In the genomic region with DNA sequence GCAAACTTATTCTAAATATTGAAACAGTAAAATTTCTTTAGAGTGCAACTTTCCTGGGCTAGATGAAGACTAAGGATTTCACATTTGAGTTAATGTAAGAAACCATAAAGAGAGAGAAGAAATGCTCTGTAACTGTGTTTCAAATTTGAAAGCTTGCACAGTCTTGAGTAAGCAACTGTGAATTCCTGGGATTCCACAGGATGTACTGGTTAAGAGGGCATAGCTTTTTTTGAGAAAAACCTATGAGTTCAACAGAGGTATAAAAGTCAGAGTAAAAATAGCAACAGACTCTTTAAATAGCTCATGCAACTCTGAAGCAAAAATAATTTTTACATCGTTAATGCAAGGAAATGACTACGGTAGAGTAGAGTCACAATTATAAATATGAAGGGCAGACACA, we compare ENCODE assay signal across 15 cellular contexts. TPM values are rescaled to one million over a fixed set of nuclear protein-coding genes. Genes with fewer than 3 reads are reported as not detected.
DNase-seq lines count a peak whose midpoint lies in the region; ATAC-seq and TF ChIP-seq lines count a peak whose summit lies in the region.
"Had no signal": no experiment of that assay in that cellular context is flagged by ENCODE, and none has a peak within 500 bp of the region (broad histone marks: within the 10 kb centered on the region; RNA-seq: fewer than 3 reads in every experiment).

No MANE protein-coding gene starts in this region.

- no peaks in the 10 kb centered on the region for H3K27me3 ChIP-seq in SJSA1 (replicated peaks)
- H3K27me3 ChIP-seq in fibroblast of lung (ENCODE audit: control insufficient read depth, insufficient read depth, low read length): no peaks in the 10 kb centered on the region
- H3K27me3 ChIP-seq in skeletal muscle satellite cell (ENCODE audit: control insufficient read depth, insufficient read depth, low read length): no peaks in the 10 kb centered on the region
- H3K27me3 ChIP-seq: transverse colon had no signal

- peak overlapping the region; percentile 83 for H3K27ac Mint-ChIP-seq in activated CD8-positive, alpha-beta memory T cell treated with anti-CD3 and anti-CD28 coated beads, Interleukin-2, amount 10 ng/mL, durations not matched to agents 7 days and 5 days
- H3K27ac Mint-ChIP-seq: T-cell had no signal

- peak overlapping the region; percentile 5 for H3K4me3 Mint-ChIP-seq in activated CD8-positive, alpha-beta memory T cell treated with anti-CD3 and anti-CD28 coated beads, Interleukin-2, amount 10 ng/mL, durations not matched to agents 7 days and 5 days
- H3K4me3 Mint-ChIP-seq: T-cell had no signal

- no peaks in the 10 kb centered on the region for H4K20me1 ChIP-seq in fibroblast of lung (ENCODE audit: control insufficient read depth, extremely low read depth, insufficient read depth, low read length)

- H3K36me3 Mint-ChIP-seq in activated CD8-positive, alpha-beta memory T cell treated with anti-CD3 and anti-CD28 coated beads, Interleukin-2, amount 10 ng/mL, durations not matched to agents 7 days and 5 days: peaks cover 11% of the 10 kb centered on the region
- H3K36me3 Mint-ChIP-seq: T-cell had no signal

- H3K79me2 ChIP-seq in fibroblast of lung (ENCODE audit: control insufficient read depth, insufficient read depth, low read length): no peaks in the 10 kb centered on the region

- H3K9ac ChIP-seq in fibroblast of lung (ENCODE audit: insufficient read depth, low read length) (no peak overlapping the region), skeletal muscle satellite cell (ENCODE audit: low read depth, low read length) (peak overlapping the region; percentile 49)

- H3K4me1 Mint-ChIP-seq in activated CD8-positive, alpha-beta memory T cell treated with anti-CD3 and anti-CD28 coated beads, Interleukin-2, amount 10 ng/mL, durations not matched to agents 7 days and 5 days: peaks cover 32% of the 10 kb centered on the region
- H3K4me1 Mint-ChIP-seq: T-cell had no signal

- H3K36me3 ChIP-seq in SJSA1: no peaks in the 10 kb centered on the region
- H3K36me3 ChIP-seq in fibroblast of lung (ENCODE audit: control insufficient read depth, insufficient read depth, low read length): no peaks in the 10 kb centered on the region
- no peaks in the 10 kb centered on the region for H3K36me3 ChIP-seq in skeletal muscle satellite cell (ENCODE audit: insufficient read depth, low read length)
- H3K36me3 ChIP-seq: transverse colon had no signal

- peak; percentile 87 for ATAC-seq in activated CD8-positive, alpha-beta memory T cell treated with anti-CD3 and anti-CD28 coated beads, Interleukin-2, amount 10 ng/mL, durations not matched to agents 7 days and 5 days
- ATAC-seq in HG02610 (IDR thresholded peaks at IDR 0.05; ENCODE audit: unreplicated experiment): no peak
- ATAC-seq in HG03139 (IDR thresholded peaks at IDR 0.05; ENCODE audit: unreplicated experiment): no peak
- ATAC-seq: T-cell had no signal

- no peaks in the 10 kb centered on the region for H3K9me3 ChIP-seq in SJSA1 (replicated peaks)
- no peaks in the 10 kb centered on the region for H3K9me3 ChIP-seq in fibroblast of lung (ENCODE audit: control insufficient read depth, insufficient read depth, low read depth, low read length)
- H3K9me3 ChIP-seq in skeletal muscle satellite cell (replicated peaks; ENCODE audit: low read length): no peaks in the 10 kb centered on the region
- H3K9me3 ChIP-seq: transverse colon had no signal

- no peak for DNase-seq in activated CD8-positive, alpha-beta memory T cell treated with anti-CD3 and anti-CD28 coated beads, Interleukin-2, amount 10 ng/mL, durations not matched to agents 7 days and 5 days
- DNase-seq in activated CD8-positive, alpha-beta memory T cell treated with anti-CD3 and anti-CD28 coated beads, Interleukin-2, amount 50 U/mL, for 4 hours: no peak
- DNase-seq in SJSA1 (ENCODE audit: low read depth in 1 of 2, low spot score in 2 of 2): peak in 1 of 2 experiments; percentile 73
- DNase-seq in fibroblast of lung (ENCODE audit: low read depth in 2 of 2): peak; percentile 79 to 82
- DNase-seq in coronary artery (ENCODE audit: low spot score): no peak
- DNase-seq: amygdala, DND-41, NCI-H1417, NCI-H82, T-cell, transverse colon had no signal

- H3K4me3 ChIP-seq in SJSA1 (no peak overlapping the region), fibroblast of lung (replicated peaks in 1 of 4; ENCODE audit: control extremely low read depth in 1 of 4, insufficient read depth in 1 of 4, low read depth in 3 of 4, low read length in 4 of 4) (no peak overlapping the region), skeletal muscle satellite cell (ENCODE audit: low read length) (no peak overlapping the region), coronary artery (no peak overlapping the region)
- H3K4me3 ChIP-seq: transverse colon had no signal

- H3K4me1 ChIP-seq in SJSA1 (replicated peaks) (peaks cover 28% of the 10 kb centered on the region), fibroblast of lung (ENCODE audit: control insufficient read depth, extremely low read depth, insufficient read depth, low read length) (peaks cover 7% of the 10 kb centered on the region), skeletal muscle satellite cell (ENCODE audit: control insufficient read depth, insufficient read depth, low read length) (peaks cover 25% of the 10 kb centered on the region)
- H3K4me1 ChIP-seq: transverse colon had no signal

- H2AFZ ChIP-seq in fibroblast of lung (ENCODE audit: low read length): no peak overlapping the region

- peaks cover 3% of the 10 kb centered on the region for H3K9me3 Mint-ChIP-seq in activated CD8-positive, alpha-beta memory T cell treated with anti-CD3 and anti-CD28 coated beads, Interleukin-2, amount 10 ng/mL, durations not matched to agents 7 days and 5 days (ENCODE audit: low read depth)
- H3K9me3 Mint-ChIP-seq: T-cell had no signal

- TF ChIP-seq CTCF in fibroblast of lung (conservative IDR thresholded peaks at IDR 0.05 in 1 of 2, IDR thresholded peaks at IDR 0.05 in 1 of 2; ENCODE audit: low read depth in 1 of 2, low read length in 2 of 2): no peak
- TF ChIP-seq CTCF in coronary artery (IDR thresholded peaks at IDR 0.05): no peak

- H3K27ac ChIP-seq in SJSA1 (peak overlapping the region; percentile 89), fibroblast of lung (ENCODE audit: insufficient read depth, low read length) (no peak overlapping the region), coronary artery (no peak overlapping the region)
- H3K27ac ChIP-seq: HL-60, transverse colon had no signal

- CTCF ChIA-PET in activated CD8-positive, alpha-beta memory T cell treated with anti-CD3 and anti-CD28 coated beads, Interleukin-2, amount 10 ng/mL, durations not matched to agents 7 days and 5 days (lab: Charles Lee): interaction anchor here (0.6 to 1.2 kb wide), 6 partner anchors 9 to 606 kb away, joined by 3 to 4 read pairs (median 3); partner anchors contain the start of gene ZNF330

- H3K27me3 Mint-ChIP-seq in activated CD8-positive, alpha-beta memory T cell treated with anti-CD3 and anti-CD28 coated beads, Interleukin-2, amount 10 ng/mL, durations not matched to agents 7 days and 5 days: peaks cover 2% of the 10 kb centered on the region
- H3K27me3 Mint-ChIP-seq: T-cell had no signal

- H3K4me2 ChIP-seq in fibroblast of lung (ENCODE audit: extremely low read depth, insufficient read depth, low read length) (peak overlapping the region; percentile 33), skeletal muscle satellite cell (ENCODE audit: low read length) (peak overlapping the region; percentile 29)

RNA-seq across cellular contexts. Expression of gene ZNF330, which starts 25.5 kb away (rescaled TPM):
- total RNA-seq in activated CD8-positive, alpha-beta memory T cell treated with anti-CD3 and anti-CD28 coated beads, Interleukin-2, amount 10 ng/mL, durations not matched to agents 7 days and 5 days: 10 to 100 TPM; 47.2 to 58.7 TPM
- 52.9 and 64.8 TPM in 2 replicates for total RNA-seq in SJSA1 (2014; rRNA removed; shearing (Covaris generic))
- 40.6 and 44.9 TPM in 2 replicates for total RNA-seq in fibroblast of lung
- 41.5 and 73.4 TPM in 2 replicates for polyA plus RNA-seq in fibroblast of lung
- 36.9 and 50.2 TPM in 2 replicates for polyA plus RNA-seq in fibroblast of lung (2012)
- polyA minus RNA-seq in fibroblast of lung (ENCODE audit: low replicate concordance): 9.3 and 24.7 TPM in 2 replicates
- total RNA-seq in skeletal muscle satellite cell (2012; rRNA removed): 12.2 and 30.7 TPM in 2 replicates

Comparison
In these comparisons a context has a peak if more than half of its experiments do, and no peak if none do; other contexts are left out.
1. DNase-seq: peak in fibroblast of lung (2 of 2); none in activated CD8-positive, alpha-beta memory T cell treated with anti-CD3 and anti-CD28 coated beads, Interleukin-2, amount 10 ng/mL, durations not matched to agents 7 days and 5 days (single experiment), activated CD8-positive, alpha-beta memory T cell treated with anti-CD3 and anti-CD28 coated beads, Interleukin-2, amount 50 U/mL, for 4 hours (single experiment) and coronary artery (single experiment).